ENCODE assay signal across 1 cellular context in the genomic region with DNA sequence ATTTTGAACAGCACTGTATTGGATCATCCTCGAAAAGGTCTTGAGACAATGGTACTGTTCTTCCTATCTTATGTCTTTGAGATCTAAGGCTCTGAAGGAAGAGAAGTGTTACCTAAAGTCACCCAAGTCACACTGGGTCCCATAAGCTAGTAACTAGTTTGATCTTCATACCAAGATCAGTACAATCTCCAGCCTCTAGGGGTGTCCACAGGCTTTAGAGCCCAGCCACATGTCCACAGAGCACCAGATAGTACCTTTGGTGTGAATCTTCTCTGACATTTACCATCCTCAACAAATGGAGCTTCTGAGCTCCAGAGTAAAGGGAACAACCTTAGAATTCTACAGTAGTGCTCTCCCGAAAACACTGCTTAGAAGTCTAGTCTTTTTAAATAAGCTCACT.
TF ChIP-seq lines count a peak whose summit lies in the region.

No MANE protein-coding gene starts in this region.

TF ChIP-seq in H1, 55 proteins besides CTCF, POLR2A, EP300 and RAD21:
- TF ChIP-seq, protein P1, sequence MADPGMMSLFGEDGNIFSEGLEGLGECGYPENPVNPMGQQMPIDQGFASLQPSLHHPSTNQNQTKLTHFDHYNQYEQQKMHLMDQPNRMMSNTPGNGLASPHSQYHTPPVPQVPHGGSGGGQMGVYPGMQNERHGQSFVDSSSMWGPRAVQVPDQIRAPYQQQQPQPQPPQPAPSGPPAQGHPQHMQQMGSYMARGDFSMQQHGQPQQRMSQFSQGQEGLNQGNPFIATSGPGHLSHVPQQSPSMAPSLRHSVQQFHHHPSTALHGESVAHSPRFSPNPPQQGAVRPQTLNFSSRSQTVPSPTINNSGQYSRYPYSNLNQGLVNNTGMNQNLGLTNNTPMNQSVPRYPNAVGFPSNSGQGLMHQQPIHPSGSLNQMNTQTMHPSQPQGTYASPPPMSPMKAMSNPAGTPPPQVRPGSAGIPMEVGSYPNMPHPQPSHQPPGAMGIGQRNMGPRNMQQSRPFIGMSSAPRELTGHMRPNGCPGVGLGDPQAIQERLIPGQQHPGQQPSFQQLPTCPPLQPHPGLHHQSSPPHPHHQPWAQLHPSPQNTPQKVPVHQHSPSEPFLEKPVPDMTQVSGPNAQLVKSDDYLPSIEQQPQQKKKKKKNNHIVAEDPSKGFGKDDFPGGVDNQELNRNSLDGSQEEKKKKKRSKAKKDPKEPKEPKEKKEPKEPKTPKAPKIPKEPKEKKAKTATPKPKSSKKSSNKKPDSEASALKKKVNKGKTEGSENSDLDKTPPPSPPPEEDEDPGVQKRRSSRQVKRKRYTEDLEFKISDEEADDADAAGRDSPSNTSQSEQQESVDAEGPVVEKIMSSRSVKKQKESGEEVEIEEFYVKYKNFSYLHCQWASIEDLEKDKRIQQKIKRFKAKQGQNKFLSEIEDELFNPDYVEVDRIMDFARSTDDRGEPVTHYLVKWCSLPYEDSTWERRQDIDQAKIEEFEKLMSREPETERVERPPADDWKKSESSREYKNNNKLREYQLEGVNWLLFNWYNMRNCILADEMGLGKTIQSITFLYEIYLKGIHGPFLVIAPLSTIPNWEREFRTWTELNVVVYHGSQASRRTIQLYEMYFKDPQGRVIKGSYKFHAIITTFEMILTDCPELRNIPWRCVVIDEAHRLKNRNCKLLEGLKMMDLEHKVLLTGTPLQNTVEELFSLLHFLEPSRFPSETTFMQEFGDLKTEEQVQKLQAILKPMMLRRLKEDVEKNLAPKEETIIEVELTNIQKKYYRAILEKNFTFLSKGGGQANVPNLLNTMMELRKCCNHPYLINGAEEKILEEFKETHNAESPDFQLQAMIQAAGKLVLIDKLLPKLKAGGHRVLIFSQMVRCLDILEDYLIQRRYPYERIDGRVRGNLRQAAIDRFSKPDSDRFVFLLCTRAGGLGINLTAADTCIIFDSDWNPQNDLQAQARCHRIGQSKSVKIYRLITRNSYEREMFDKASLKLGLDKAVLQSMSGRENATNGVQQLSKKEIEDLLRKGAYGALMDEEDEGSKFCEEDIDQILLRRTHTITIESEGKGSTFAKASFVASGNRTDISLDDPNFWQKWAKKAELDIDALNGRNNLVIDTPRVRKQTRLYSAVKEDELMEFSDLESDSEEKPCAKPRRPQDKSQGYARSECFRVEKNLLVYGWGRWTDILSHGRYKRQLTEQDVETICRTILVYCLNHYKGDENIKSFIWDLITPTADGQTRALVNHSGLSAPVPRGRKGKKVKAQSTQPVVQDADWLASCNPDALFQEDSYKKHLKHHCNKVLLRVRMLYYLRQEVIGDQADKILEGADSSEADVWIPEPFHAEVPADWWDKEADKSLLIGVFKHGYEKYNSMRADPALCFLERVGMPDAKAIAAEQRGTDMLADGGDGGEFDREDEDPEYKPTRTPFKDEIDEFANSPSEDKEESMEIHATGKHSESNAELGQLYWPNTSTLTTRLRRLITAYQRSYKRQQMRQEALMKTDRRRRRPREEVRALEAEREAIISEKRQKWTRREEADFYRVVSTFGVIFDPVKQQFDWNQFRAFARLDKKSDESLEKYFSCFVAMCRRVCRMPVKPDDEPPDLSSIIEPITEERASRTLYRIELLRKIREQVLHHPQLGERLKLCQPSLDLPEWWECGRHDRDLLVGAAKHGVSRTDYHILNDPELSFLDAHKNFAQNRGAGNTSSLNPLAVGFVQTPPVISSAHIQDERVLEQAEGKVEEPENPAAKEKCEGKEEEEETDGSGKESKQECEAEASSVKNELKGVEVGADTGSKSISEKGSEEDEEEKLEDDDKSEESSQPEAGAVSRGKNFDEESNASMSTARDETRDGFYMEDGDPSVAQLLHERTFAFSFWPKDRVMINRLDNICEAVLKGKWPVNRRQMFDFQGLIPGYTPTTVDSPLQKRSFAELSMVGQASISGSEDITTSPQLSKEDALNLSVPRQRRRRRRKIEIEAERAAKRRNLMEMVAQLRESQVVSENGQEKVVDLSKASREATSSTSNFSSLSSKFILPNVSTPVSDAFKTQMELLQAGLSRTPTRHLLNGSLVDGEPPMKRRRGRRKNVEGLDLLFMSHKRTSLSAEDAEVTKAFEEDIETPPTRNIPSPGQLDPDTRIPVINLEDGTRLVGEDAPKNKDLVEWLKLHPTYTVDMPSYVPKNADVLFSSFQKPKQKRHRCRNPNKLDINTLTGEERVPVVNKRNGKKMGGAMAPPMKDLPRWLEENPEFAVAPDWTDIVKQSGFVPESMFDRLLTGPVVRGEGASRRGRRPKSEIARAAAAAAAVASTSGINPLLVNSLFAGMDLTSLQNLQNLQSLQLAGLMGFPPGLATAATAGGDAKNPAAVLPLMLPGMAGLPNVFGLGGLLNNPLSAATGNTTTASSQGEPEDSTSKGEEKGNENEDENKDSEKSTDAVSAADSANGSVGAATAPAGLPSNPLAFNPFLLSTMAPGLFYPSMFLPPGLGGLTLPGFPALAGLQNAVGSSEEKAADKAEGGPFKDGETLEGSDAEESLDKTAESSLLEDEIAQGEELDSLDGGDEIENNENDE (IDR thresholded peaks at IDR 0.05; ENCODE audit: insufficient replicate concordance, low read length) = no peak
- TF ChIP-seq CTBP2 (IDR thresholded peaks at IDR 0.05; ENCODE audit: borderline replicate concordance, insufficient read depth, insufficient read length, low read length) (no peak), KDM4A (IDR thresholded peaks at IDR 0.05; ENCODE audit: low read depth, low read length, severe bottlenecking) (no peak), SUZ12 (IDR thresholded peaks at IDR 0.05; ENCODE audit: low read length) (no peak), BACH1 (IDR thresholded peaks at IDR 0.05; ENCODE audit: low read length) (no peak), EGR1 (IDR thresholded peaks at IDR 0.05; ENCODE audit: borderline replicate concordance, low read depth, low read length) (no peak), CEBPB (IDR thresholded peaks at IDR 0.05; ENCODE audit: low read depth, low read length) (no peak), BCL11A (IDR thresholded peaks at IDR 0.05; ENCODE audit: low read depth in 2 of 2, low read length in 2 of 2) (no peak), SAP30 (IDR thresholded peaks at IDR 0.05; ENCODE audit: insufficient read depth, insufficient replicate concordance, low read length) (no peak), TAF1 (IDR thresholded peaks at IDR 0.05; ENCODE audit: low read depth, low read length) (no peak), RFX5 (IDR thresholded peaks at IDR 0.05; ENCODE audit: borderline replicate concordance, low read depth, low read length) (no peak), CHD2 (IDR thresholded peaks at IDR 0.05; ENCODE audit: low read length) (no peak), HDAC6 (IDR thresholded peaks at IDR 0.05; ENCODE audit: low read depth, low read length) (no peak), CBX8 (IDR thresholded peaks at IDR 0.05; ENCODE audit: borderline replicate concordance, low read depth, low read length) (no peak), SRF (IDR thresholded peaks at IDR 0.05; ENCODE audit: low read depth, low read length) (no peak), NRF1 (IDR thresholded peaks at IDR 0.05; ENCODE audit: low read depth, low read length) (no peak), GTF2F1 (IDR thresholded peaks at IDR 0.05; ENCODE audit: borderline replicate concordance, low read depth, low read length) (no peak)
- TF ChIP-seq, protein P2, sequence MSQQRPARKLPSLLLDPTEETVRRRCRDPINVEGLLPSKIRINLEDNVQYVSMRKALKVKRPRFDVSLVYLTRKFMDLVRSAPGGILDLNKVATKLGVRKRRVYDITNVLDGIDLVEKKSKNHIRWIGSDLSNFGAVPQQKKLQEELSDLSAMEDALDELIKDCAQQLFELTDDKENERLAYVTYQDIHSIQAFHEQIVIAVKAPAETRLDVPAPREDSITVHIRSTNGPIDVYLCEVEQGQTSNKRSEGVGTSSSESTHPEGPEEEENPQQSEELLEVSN (IDR thresholded peaks at IDR 0.05) = no peak
